18 cellular contexts compared by ENCODE assay signal in the genomic region with DNA sequence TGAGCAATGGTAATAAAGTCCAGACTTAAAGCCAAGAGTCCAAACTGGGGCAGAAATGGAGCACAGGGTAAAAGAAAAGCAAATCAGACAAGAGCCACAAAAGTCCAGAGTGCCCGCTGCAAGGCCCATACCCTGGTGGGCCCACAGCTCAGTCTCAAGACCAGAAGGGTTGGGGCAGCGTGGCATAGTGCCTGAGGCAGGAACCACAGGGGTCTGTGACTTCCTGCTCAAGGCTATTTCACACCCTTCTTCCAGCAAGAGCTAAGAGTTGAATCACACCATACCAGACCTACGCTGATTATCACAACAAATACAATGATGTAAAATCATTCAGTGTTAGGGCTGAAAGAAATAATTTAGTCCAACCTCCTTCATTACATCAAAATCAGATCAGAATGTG. TPM values are rescaled to one million over a fixed set of nuclear protein-coding genes. Genes with fewer than 3 reads are reported as not detected.
DNase-seq lines count a peak whose midpoint lies in the region; ATAC-seq, FAIRE-seq and TF ChIP-seq lines count a peak whose summit lies in the region.
"Had no signal": no experiment of that assay in that cellular context is flagged by ENCODE, and none has a peak within 500 bp of the region (broad histone marks: within the 10 kb centered on the region; RNA-seq: fewer than 3 reads in every experiment).

No MANE protein-coding gene starts in this region.

- H4K20me1 ChIP-seq in keratinocyte (ENCODE audit: control insufficient read depth, extremely low read depth, insufficient read depth, low read length) (no peaks in the 10 kb centered on the region), GM23338 (replicated peaks; ENCODE audit: insufficient read depth) (no peaks in the 10 kb centered on the region)
- H4K20me1 ChIP-seq: BLaER1 treated with 17β-estradiol and CSF1 and Interleukin-3, amounts not matched to agents 10 nM and 100 nM had no signal

- H3K9me2 ChIP-seq in GM23338 (ENCODE audit: insufficient read depth), result no peaks in the 10 kb centered on the region

- no peak for ATAC-seq in GM21786 (IDR thresholded peaks at IDR 0.05; ENCODE audit: unreplicated experiment)
- ATAC-seq in GM23338, result no peak

- H3F3A ChIP-seq in GM23338 (replicated peaks; ENCODE audit: low read depth), result no peaks in the 10 kb centered on the region

- peak; percentile 65 for DNase-seq in ELF-1 (ENCODE audit: low read depth, low spot score)
- peak; percentile 18 for DNase-seq in MG63
- DNase-seq in astrocyte of the hippocampus (ENCODE audit: low read depth, low spot score), result peak; percentile 38
- no peak for DNase-seq in keratinocyte (ENCODE audit: low read depth, low spot score)
- DNase-seq in G401 (ENCODE audit: low spot score), result no peak
- DNase-seq in GM23338 (ENCODE audit: low spot score), result no peak
- DNase-seq in GDM1 (lab: John Stamatoyannopoulos, UW), result no peak
- DNase-seq: ACHN; CD4-positive, CD25-positive, alpha-beta regulatory T cell; DMS53 had no signal

- H3K9me3 Mint-ChIP-seq in GM23338, result no peaks in the 10 kb centered on the region

- no peak for TF ChIP-seq CTCF in keratinocyte (optimal IDR thresholded peaks at IDR 0.05 in 1 of 3, IDR thresholded peaks at IDR 0.05 in 1 of 3, conservative IDR thresholded peaks at IDR 0.05 in 1 of 3; ENCODE audit: extremely low read depth in 1 of 3, insufficient read depth in 2 of 3, low read length in 3 of 3)
- TF ChIP-seq CTCF in GM23338 (conservative IDR thresholded peaks at IDR 0.05; ENCODE audit: low read depth in 2 of 2), result no peak

- H3K36me3 ChIP-seq in MG63 (no peaks in the 10 kb centered on the region), keratinocyte (ENCODE audit: control insufficient read depth in 2 of 2, extremely low read depth in 1 of 2, insufficient read depth in 2 of 2, low read length in 2 of 2) (no peaks in the 10 kb centered on the region), GM23338 (ENCODE audit: insufficient read depth) (no peaks in the 10 kb centered on the region)
- H3K36me3 ChIP-seq: BLaER1 treated with 17β-estradiol and CSF1 and Interleukin-3, amounts not matched to agents 10 nM and 100 nM had no signal

- peak overlapping the region; percentile 30 for H3K4me2 ChIP-seq in keratinocyte (ENCODE audit: control insufficient read depth, extremely low read depth, insufficient read depth, low read depth, low read length)
- H3K4me2 ChIP-seq in GM23338, result no peak overlapping the region

- no peak overlapping the region for H3K4me3 Mint-ChIP-seq in GM23338
- H3K4me3 Mint-ChIP-seq: CD4-positive, CD25-positive, alpha-beta regulatory T cell had no signal

- no peaks in the 10 kb centered on the region for H3K79me2 ChIP-seq in keratinocyte (ENCODE audit: control insufficient read depth, insufficient read depth, low read length)
- H3K79me2 ChIP-seq in GM23338 (replicated peaks; ENCODE audit: insufficient read depth), result no peaks in the 10 kb centered on the region

- H3K4me1 ChIP-seq in keratinocyte (ENCODE audit: control insufficient read depth, extremely low read depth, insufficient read depth, low read length), result peaks cover 20% of the 10 kb centered on the region
- H3K4me1 ChIP-seq in GM23338 (ENCODE audit: insufficient read depth), result 0 out of 2 replicates have a peak, but pooled peaks cover 4% of the 10 kb centered on the region

- H3K27ac Mint-ChIP-seq in GM23338, result no peak overlapping the region
- H3K27ac Mint-ChIP-seq: CD4-positive, CD25-positive, alpha-beta regulatory T cell had no signal

- FAIRE-seq in keratinocyte (lab: Jason Lieb, UNC), result peak; percentile 90
- FAIRE-seq: G401.6, GM12892, GM19239, H54 had no signal

- H3K36me3 Mint-ChIP-seq in GM23338 (ENCODE audit: low read depth), result no peaks in the 10 kb centered on the region
- H3K36me3 Mint-ChIP-seq: CD4-positive, CD25-positive, alpha-beta regulatory T cell had no signal

- peaks cover 14% of the 10 kb centered on the region; the same call in 1 of the 2 replicates for H3K9me3 ChIP-seq in MG63
- H3K9me3 ChIP-seq in keratinocyte (ENCODE audit: control insufficient read depth, low read depth, low read length), result no peaks in the 10 kb centered on the region

- dilution Hi-C loops in keratinocyte (cut with MboI; ENCODE audit: extremely low pct_ligation_motif_present, low sequenced_read_pairs), result no loop called here

- H3K4me3 ChIP-seq in MG63 (no peak overlapping the region), keratinocyte (ENCODE audit: control insufficient read depth in 2 of 3, extremely low read depth in 1 of 3, insufficient read depth in 2 of 3, low read depth in 1 of 3, low read length in 3 of 3) (no peak overlapping the region), GM23338 (no peak overlapping the region)
- H3K4me3 ChIP-seq: BLaER1 treated with 17β-estradiol and CSF1 and Interleukin-3, amounts not matched to agents 10 nM and 100 nM had no signal

- no peak overlapping the region for H3K9ac ChIP-seq in keratinocyte (ENCODE audit: control insufficient read depth, extremely low read depth, insufficient read depth, low read length)
- H3K9ac ChIP-seq: BLaER1 treated with 17β-estradiol and CSF1 and Interleukin-3, amounts not matched to agents 10 nM and 100 nM had no signal

- peaks cover 12% of the 10 kb centered on the region for H3K4me1 Mint-ChIP-seq in GM23338
- H3K4me1 Mint-ChIP-seq: CD4-positive, CD25-positive, alpha-beta regulatory T cell had no signal

- H2AFZ ChIP-seq in keratinocyte (ENCODE audit: control insufficient read depth, low read length) (no peak overlapping the region), GM23338 (no peak overlapping the region)

- no peaks in the 10 kb centered on the region for H3K9me1 ChIP-seq in keratinocyte (ENCODE audit: control insufficient read depth, extremely low read depth, insufficient read depth, low read length)

- peak overlapping the region; percentile 22 for H3K27ac ChIP-seq in keratinocyte (ENCODE audit: control insufficient read depth, insufficient read depth, low read length)
- no peak overlapping the region for H3K27ac ChIP-seq in GM23338 (ENCODE audit: low read depth)
- H3K27ac ChIP-seq: BLaER1 treated with 17β-estradiol and CSF1 and Interleukin-3, amounts not matched to agents 10 nM and 100 nM had no signal

- H3K27me3 ChIP-seq in MG63 (no peaks in the 10 kb centered on the region), keratinocyte (ENCODE audit: control insufficient read depth, extremely low read depth, insufficient read depth, low read length) (no peaks in the 10 kb centered on the region), GM23338 (ENCODE audit: insufficient read depth) (no peaks in the 10 kb centered on the region)
- H3K27me3 ChIP-seq: BLaER1 treated with 17β-estradiol and CSF1 and Interleukin-3, amounts not matched to agents 10 nM and 100 nM had no signal

- H3K27me3 Mint-ChIP-seq in GM23338 (ENCODE audit: insufficient read depth, low read depth, poor library complexity), result no peaks in the 10 kb centered on the region

- in situ Hi-C loops in G401 (cut with HindIII; ENCODE audit: low sequenced_read_pairs), result no loop called here

TF ChIP-seq in GM23338, 12 proteins besides CTCF, POLR2A, EP300 and RAD21 (continues in another document):
- no peak for TF ChIP-seq CREB1 (CRISPR knock-in tag; IDR thresholded peaks at IDR 0.05; ENCODE audit: low read depth)
- TF ChIP-seq, protein P1, sequence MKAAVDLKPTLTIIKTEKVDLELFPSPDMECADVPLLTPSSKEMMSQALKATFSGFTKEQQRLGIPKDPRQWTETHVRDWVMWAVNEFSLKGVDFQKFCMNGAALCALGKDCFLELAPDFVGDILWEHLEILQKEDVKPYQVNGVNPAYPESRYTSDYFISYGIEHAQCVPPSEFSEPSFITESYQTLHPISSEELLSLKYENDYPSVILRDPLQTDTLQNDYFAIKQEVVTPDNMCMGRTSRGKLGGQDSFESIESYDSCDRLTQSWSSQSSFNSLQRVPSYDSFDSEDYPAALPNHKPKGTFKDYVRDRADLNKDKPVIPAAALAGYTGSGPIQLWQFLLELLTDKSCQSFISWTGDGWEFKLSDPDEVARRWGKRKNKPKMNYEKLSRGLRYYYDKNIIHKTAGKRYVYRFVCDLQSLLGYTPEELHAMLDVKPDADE (IDR thresholded peaks at IDR 0.05), result no peak
- TF ChIP-seq EZH2 (IDR thresholded peaks at IDR 0.05; ENCODE audit: low read depth, unreplicated experiment), result no peak
- TF ChIP-seq ZNF114 (CRISPR knock-in tag; IDR thresholded peaks at IDR 0.05), result no peak
- no peak for TF ChIP-seq STAT1 (IDR thresholded peaks at IDR 0.05; ENCODE audit: unreplicated experiment)
- TF ChIP-seq EZH2phosphoT487 (IDR thresholded peaks at IDR 0.05; ENCODE audit: unreplicated experiment), result no peak
- no peak for TF ChIP-seq NANOG (IDR thresholded peaks at IDR 0.05; ENCODE audit: borderline replicate concordance)
- no peak for TF ChIP-seq ZNF331 (CRISPR knock-in tag; IDR thresholded peaks at IDR 0.05; ENCODE audit: low read depth)

RNA-seq across cellular contexts. Expression of a gene that starts 27.9 kb away (rescaled TPM):
- not detected in 2 replicates for total RNA-seq in MG63 (2014; rRNA removed; shearing (Covaris generic); ENCODE audit: low replicate concordance)
- polyA plus RNA-seq in keratinocyte, result 0.22 to 0.63 TPM (median 0.27 TPM) in 3 replicates
- not detected for polyA plus RNA-seq in keratinocyte (2011; ENCODE audit: low read depth)
- polyA plus RNA-seq in keratinocyte (2011; cell fraction: cytosol; rRNA removed), result 0.26 and 0.29 TPM in 2 replicates
- 0.62 and 1.1 TPM in 2 replicates for polyA plus RNA-seq in keratinocyte (2011; cell fraction: nucleus; rRNA removed)
- 0.04 and 0.71 TPM in 2 replicates for polyA plus RNA-seq in keratinocyte (2012; ENCODE audit: low replicate concordance)
- 0.16 to 1.8 TPM in 2 of 3 replicates, not detected in the other for polyA minus RNA-seq in keratinocyte
- not detected for polyA minus RNA-seq in keratinocyte (2011; cell fraction: cytosol; rRNA and poly(A)+ RNA removed)
- polyA minus RNA-seq in keratinocyte (2011; cell fraction: nucleus; rRNA and poly(A)+ RNA removed), result 0.54 and 1.3 TPM in 2 replicates
- total RNA-seq in G401 (2014; rRNA removed; shearing (Covaris generic)), result not detected in 2 replicates
- 1.2 and 2.0 TPM in 2 replicates for total RNA-seq in GM23338 (2014; rRNA removed; shearing (Covaris generic))
- 0.66 and 0.90 TPM in 2 replicates for polyA plus RNA-seq in GM23338 (2016; fragmentation: Nextera tagmentation; extraction: Ambion mirVana)
- total RNA-seq: A172; CD4-positive, CD25-positive, alpha-beta regulatory T cell; HT-29 had no signal
- polyA plus RNA-seq: CD4-positive, CD25-positive, alpha-beta regulatory T cell had no signal

Comparison
In these comparisons a context has a peak if more than half of its experiments do, and no peak if none do; other contexts are left out.
1. DNase-seq: peak in ELF-1 (single experiment), MG63 (single experiment) and astrocyte of the hippocampus (single experiment); none in keratinocyte (single experiment), G401 (single experiment), GM23338 (single experiment) and GDM1 (single experiment).